ENCODE assay signal across 8 cellular contexts in genomic region chr6:144284474-144284752, GRCh38. TPM values are rescaled to one million over a fixed set of nuclear protein-coding genes. Genes with fewer than 3 reads are reported as not detected.
DNase-seq lines count a peak whose midpoint lies in the region; ATAC-seq, FAIRE-seq and TF ChIP-seq lines count a peak whose summit lies in the region.

No MANE protein-coding gene starts in this region.

- no peak for DNase-seq in AG04450 (ENCODE audit: low read depth, low spot score)
- DNase-seq in Jurkat, Clone E6-1 (ENCODE audit: low read depth, low spot score): no peak
- no peak for DNase-seq in choroid plexus epithelial cell (ENCODE audit: low read depth)
- DNase-seq in GM12891 (ENCODE audit: insufficient read length, low spot score): no peak
- DNase-seq in putamen (ENCODE audit: low spot score): no peak
- DNase-seq in NCI-H2196 treated with DMSO at 0.1 percent for 48 hours (lab: John Stamatoyannopoulos, UW; ENCODE audit: unreplicated experiment): no peak

- H3K4me3 ChIP-seq in AG04450 (ENCODE audit: low read depth, low read length) (peak overlapping the region; percentile 83), choroid plexus epithelial cell (ENCODE audit: low read depth, low read length) (peak overlapping the region; percentile 91), muscle layer of duodenum (ENCODE audit: low read depth in 1 of 2, low read length in 2 of 2) (peak overlapping the region; percentile 93 to 99)
- H3K4me3 ChIP-seq in Jurkat, Clone E6-1 (ENCODE audit: low read length): peak overlapping the region; percentile 71

- no peak for ATAC-seq in GM21786 (IDR thresholded peaks at IDR 0.05; ENCODE audit: unreplicated experiment)

- TF ChIP-seq CTCF in AG04450 (IDR thresholded peaks at IDR 0.05; ENCODE audit: low read depth, low read length): no peak
- TF ChIP-seq CTCF in choroid plexus epithelial cell (conservative IDR thresholded peaks at IDR 0.05; ENCODE audit: low read depth, low read length): no peak

- peak overlapping the region; percentile 33 for H3K27ac ChIP-seq in AG04450 (ENCODE audit: low read depth, low read length)
- H3K27ac ChIP-seq in muscle layer of duodenum (ENCODE audit: low read length): peak overlapping the region; percentile 53

- TF ChIP-seq POLR2A in GM12891 (IDR thresholded peaks at IDR 0.05; ENCODE audit: low read depth, low read length): no peak

- FAIRE-seq in GM12891 (lab: Jason Lieb, UNC): no peak

- H3K36me3 ChIP-seq in muscle layer of duodenum (ENCODE audit: control insufficient read depth in 1 of 2, insufficient read depth in 2 of 2, low read length in 2 of 2): peaks cover 0 to 13% of the 10 kb centered on the region in 2 donors

- CTCF ChIA-PET in AG04450 (lab: Charles Lee): interaction anchor here (1.0 kb wide), 1 partner anchor 198 kb away, joined by 4 read pairs; no protein-coding TSS in a partner anchor

- H3K27me3 ChIP-seq in AG04450 (ENCODE audit: control insufficient read depth, insufficient read depth, low read length) (no peaks in the 10 kb centered on the region), muscle layer of duodenum (ENCODE audit: low read depth, low read length) (no peaks in the 10 kb centered on the region)

- H3K9me3 ChIP-seq in AG04450 (ENCODE audit: control insufficient read depth, insufficient read depth, low read length): peaks cover 6% of the 10 kb centered on the region
- no peaks in the 10 kb centered on the region for H3K9me3 ChIP-seq in muscle layer of duodenum (ENCODE audit: control insufficient read depth in 1 of 2, low read length in 2 of 2)

- H3K4me1 ChIP-seq in muscle layer of duodenum (ENCODE audit: control insufficient read depth in 1 of 2, insufficient read depth in 2 of 2, low read length in 2 of 2): peaks cover 0 to 10% of the 10 kb centered on the region in 2 donors

- POLR2A ChIA-PET in AG04450 (lab: Yijun Ruan, JAX): interaction anchor here (0.6 to 0.7 kb wide), 3 partner anchors 35 to 781 kb away, joined by 3 to 4 read pairs (median 3); no protein-coding TSS in a partner anchor

TF ChIP-seq in GM12891, 5 proteins besides CTCF, POLR2A, EP300 and RAD21:
- TF ChIP-seq SPI1 (IDR thresholded peaks at IDR 0.05; ENCODE audit: low read depth, low read length): no peak
- no peak for TF ChIP-seq TAF1 (IDR thresholded peaks at IDR 0.05; ENCODE audit: low read depth, low read length)
- no peak for TF ChIP-seq POLR2AphosphoS5 (IDR thresholded peaks at IDR 0.05; ENCODE audit: low read depth, low read length)
- no peak for TF ChIP-seq POU2F2 (IDR thresholded peaks at IDR 0.05; ENCODE audit: low read depth, low read length)
- TF ChIP-seq PAX5 (IDR thresholded peaks at IDR 0.05; ENCODE audit: insufficient read depth, low read length, severe bottlenecking): no peak
TF ChIP-seq in GM12891: peak in this region for 0.

RNA-seq across cellular contexts. Expression of gene UTRN, which starts 0.7 kb away (rescaled TPM):
- 32.1 and 34.0 TPM in 2 replicates for polyA plus RNA-seq in AG04450 (2011; rRNA removed)
- 59.4 and 94.0 TPM in 2 replicates for polyA minus RNA-seq in AG04450 (2011; rRNA and poly(A)+ RNA removed)
- polyA plus RNA-seq in Jurkat, Clone E6-1 (2012; ENCODE audit: insufficient read depth, insufficient read length): 18.1 TPM
- polyA plus RNA-seq in GM12891 (2012; ENCODE audit: low read depth, missing spikeins): 12.6 TPM
